In genomic region chr1:156122519-156123355, GRCh38 we compare ENCODE assay signal across 8 cellular contexts. TPM values are rescaled to one million over a fixed set of nuclear protein-coding genes. Genes with fewer than 3 reads are reported as not detected.
DNase-seq lines count a peak whose midpoint lies in the region; ATAC-seq, FAIRE-seq and TF ChIP-seq lines count a peak whose summit lies in the region.

No MANE protein-coding gene starts in this region.

- H3K79me2 ChIP-seq in HCT116 (ENCODE audit: insufficient read depth, low read length) = peaks cover 99% of the 10 kb centered on the region

- WGBS in A549 (ENCODE audit: missing lambda C conversion rate) = under 1% methylated on average over 14 of the region's 14 CpGs
- WGBS in ovary, 3 donors = 3 to 4% (median 3%) methylated on average over 14 of the region's 14 CpGs

- no peak overlapping the region for H2AFZ ChIP-seq in HCT116 (ENCODE audit: low read depth, low read length, poor library complexity, severe bottlenecking)

- FAIRE-seq in A549 (lab: Jason Lieb, UNC) = no peak

- peak overlapping the region; percentile 75 for H3K9ac ChIP-seq in HCT116 (ENCODE audit: low read length)

- RAD21 ChIA-PET in HCT116 (lab: Charles Lee; ENCODE audit: low non-redundant PET in 1 of 2, low total read pairs in 2 of 2, uncharacterized antibody in 2 of 2, unreplicated experiment in 2 of 2) = interaction anchor here in 1 of 2 experiments (0.7 to 1.7 kb wide), 2 partner anchors 19 to 22 kb away, joined by 3 to 4 read pairs; no protein-coding TSS in a partner anchor

- H3K36me3 ChIP-seq in HCT116 (ENCODE audit: control insufficient read depth in 1 of 2, insufficient read depth in 2 of 2, low read length in 2 of 2) (peaks cover 0 to 12% of the 10 kb centered on the region in 2 experiments; a peak in 1 of 4 replicates), ovary (no peaks in the 10 kb centered on the region)

- TF ChIP-seq CTCF in A549 (IDR thresholded peaks at IDR 0.05) = no peak
- TF ChIP-seq CTCF in HCT116 (IDR thresholded peaks at IDR 0.05 in 2 of 3, conservative IDR thresholded peaks at IDR 0.05 in 1 of 3; ENCODE audit: borderline replicate concordance in 1 of 3, insufficient read depth in 1 of 3, low read depth in 2 of 3, low read length in 2 of 3) = no peak
- no peak for TF ChIP-seq CTCF in VCaP (conservative IDR thresholded peaks at IDR 0.05)
- no peak for TF ChIP-seq CTCF in ovary (IDR thresholded peaks at IDR 0.05)

- no peaks in the 10 kb centered on the region for H3K9me2 ChIP-seq in HCT116 (ENCODE audit: insufficient read depth)

- TF ChIP-seq POLR2A in A549 (IDR thresholded peaks at IDR 0.05; ENCODE audit: low read length) (no peak), HCT116 (IDR thresholded peaks at IDR 0.05; ENCODE audit: borderline replicate concordance, extremely low read depth, insufficient read depth, insufficient read length) (no peak), ovary (IDR thresholded peaks at IDR 0.05) (peak; percentile 54)

- H3K27ac ChIP-seq in A549 (peak overlapping the region; percentile 95 to 98), HCT116 (ENCODE audit: low read depth, low read length) (peak overlapping the region; percentile 95), VCaP (peak overlapping the region; percentile 15; the same call in 1 of the 2 replicates), ovary (peak overlapping the region; percentile 95 to 99)

- H3K9me3 ChIP-seq in A549 (no peaks in the 10 kb centered on the region), HCT116 (ENCODE audit: control insufficient read depth in 1 of 2, insufficient read depth in 1 of 2, low read depth in 1 of 2, low read length in 2 of 2) (no peaks in the 10 kb centered on the region), ovary (no peaks in the 10 kb centered on the region)

- intact Hi-C loops in HCT116 (cut with micrococcal nuclease) = no loop called here
- intact Hi-C loops in ovary (cut with DNase I) = no loop called here

- no peak for TF ChIP-seq EP300 in A549 (IDR thresholded peaks at IDR 0.05)
- peak; percentile 11 for TF ChIP-seq EP300 in ovary (IDR thresholded peaks at IDR 0.05)

- TSS peak; percentile 35 for BruUV-seq in HCT116 (replicated peaks; lab: Mats Ljungman, UMichigan)

- H3K4me1 ChIP-seq in A549 = peaks cover 96% of the 10 kb centered on the region
- peaks cover 78 to 100% of the 10 kb centered on the region in 2 experiments for H3K4me1 ChIP-seq in HCT116 (ENCODE audit: control insufficient read depth in 1 of 2, insufficient read depth in 2 of 2, low read length in 2 of 2)
- peaks cover 64% of the 10 kb centered on the region for H3K4me1 ChIP-seq in ovary (ENCODE audit: insufficient read depth)

- peaks cover 4% of the 10 kb centered on the region; the same call in 1 of the 2 replicates for H4K20me1 ChIP-seq in HCT116 (ENCODE audit: insufficient read depth)

- peak; percentile 27 to 35 for ATAC-seq in A549
- peak; percentile 8 for ATAC-seq in HCT116
- ATAC-seq in HG03378 (IDR thresholded peaks at IDR 0.05; ENCODE audit: unreplicated experiment) = no peak

- DNase-seq in A549 (ENCODE audit: low read depth in 1 of 2, low spot score in 1 of 2) (peak in 1 of 2 experiments; percentile 87), HCT116 (ENCODE audit: low read depth, low spot score) (no peak), globus pallidus (ENCODE audit: low spot score) (peak; percentile 69), ovary (peak; percentile 91 to 94 (median 91)), SKM-1 (lab: John Stamatoyannopoulos, UW; ENCODE audit: unreplicated experiment) (no peak)
- DNase-seq in stimulated activated naive CD4-positive, alpha-beta T cell (lab: John Stamatoyannopoulos, UW) = no peak

- peak overlapping the region; percentile 91 for H3K4me2 ChIP-seq in A549
- peak overlapping the region; percentile 90 for H3K4me2 ChIP-seq in HCT116 (ENCODE audit: low read length)

- H3K4me3 ChIP-seq in A549 (peak overlapping the region; percentile 28), HCT116 (replicated peaks in 1 of 2; ENCODE audit: low read depth in 1 of 2, low read length in 2 of 2) (peak overlapping the region; percentile 19 to 52), ovary (peak overlapping the region; percentile 38)

- no peak; a peak in 1 of 5 replicates for TF ChIP-seq RAD21 in A549 (conservative IDR thresholded peaks at IDR 0.05 in 1 of 2, IDR thresholded peaks at IDR 0.05 in 1 of 2)
- no peak for TF ChIP-seq RAD21 in HCT116 (IDR thresholded peaks at IDR 0.05; ENCODE audit: low read depth)

- H3K27me3 ChIP-seq in HCT116 (ENCODE audit: insufficient read depth, low read length) (no peaks in the 10 kb centered on the region), ovary (no peaks in the 10 kb centered on the region)

- CTCF ChIA-PET in A549 (lab: Yijun Ruan, JAX) (interaction anchor here (0.7 to 54.8 kb wide), 6 partner anchors 5 to 98 kb away, joined by 3 to 2239 read pairs (median 159); partner anchors contain the start of genes LMNA and MEX3A), HCT116 (lab: Charles Lee) (interaction anchor here (1.0 to 2.9 kb wide), 9 partner anchors 9 to 32 kb away, joined by 3 to 19 read pairs (median 5); no protein-coding TSS in a partner anchor)

- POLR2A ChIA-PET in A549 (lab: Yijun Ruan, JAX) (interaction anchor here (0.6 to 2.2 kb wide), 6 partner anchors 8 to 90 kb away, joined by 3 to 37 read pairs (median 9); partner anchors contain the start of genes LMNA and PMF1), HCT116 (lab: Charles Lee) (interaction anchor here (1.0 to 6.1 kb wide), 6 partner anchors 9 to 139 kb away, joined by 3 to 56 read pairs (median 10); partner anchors contain the start of gene LMNA)

TF ChIP-seq in A549, 52 proteins besides CTCF, POLR2A, EP300 and RAD21 (continues in another document):
- TF ChIP-seq ZC3H11A (IDR thresholded peaks at IDR 0.05) (no peak), SREBF2 (IDR thresholded peaks at IDR 0.05) (no peak), HES2 (IDR thresholded peaks at IDR 0.05) (no peak), CBX8 (IDR thresholded peaks at IDR 0.05) (no peak), ESRRA (IDR thresholded peaks at IDR 0.05; ENCODE audit: borderline replicate concordance, low read length) (peak; percentile 83), FOSB (CRISPR knock-in tag; IDR thresholded peaks at IDR 0.05) (peak; percentile 64), FOSL2 (IDR thresholded peaks at IDR 0.05) (0 out of 2 replicates have a peak, but pooled peaks have one; percentile 15), FOSL2 (CRISPR knock-in tag; IDR thresholded peaks at IDR 0.05) (peak; percentile 79), TFCP2L1 (CRISPR knock-in tag; IDR thresholded peaks at IDR 0.05) (peak; percentile 73; the same call in 1 of the 2 replicates), JUN (IDR thresholded peaks at IDR 0.05) (peak; percentile 15 to 71; a peak in 3 of 5 replicates), MAFK (IDR thresholded peaks at IDR 0.05; ENCODE audit: partially characterized antibody) (peak; percentile 91)

TF ChIP-seq in HCT116, 20 proteins besides CTCF, POLR2A, EP300 and RAD21:
- peak; percentile 64 for TF ChIP-seq POLR2AphosphoS5 (IDR thresholded peaks at IDR 0.05; ENCODE audit: low read depth, low read length)
- TF ChIP-seq TCF7L2 (IDR thresholded peaks at IDR 0.05; ENCODE audit: borderline replicate concordance, extremely low read depth, insufficient read depth, insufficient read length) = peak; percentile 36
- TF ChIP-seq ZFX (IDR thresholded peaks at IDR 0.05) = no peak
- no peak for TF ChIP-seq SRF (IDR thresholded peaks at IDR 0.05; ENCODE audit: low read depth)
- TF ChIP-seq ZBTB33 (IDR thresholded peaks at IDR 0.05; ENCODE audit: extremely low read depth, insufficient replicate concordance, low read length) = peak; percentile 8
- TF ChIP-seq YY1 (IDR thresholded peaks at IDR 0.05; ENCODE audit: extremely low read depth, insufficient replicate concordance, low read depth, low read length) = peak; percentile 4
TF ChIP-seq in HCT116: peak in this region for 4.

RNA-seq across cellular contexts. Expression of gene LMNA, which starts 8.2 kb away (rescaled TPM):
- polyA plus RNA-seq in A549 (2011; rRNA removed) (155 and 214 TPM in 2 replicates), A549 (2017; fragmentation: RNase III; extraction: RNeasy Plus Mini Kit Qiagen cat#74134 plus additional on column Dnase treatment) (286 to 310 TPM (median 288 TPM) in 3 replicates), ovary (100 to 1,000 TPM in 1 of 2 donors, 10 to 100 TPM in 1; 50.1 to 157 TPM)
- polyA plus RNA-seq in A549 (2012; cell fraction: cytosol; rRNA removed) = 353 and 498 TPM in 2 replicates
- polyA plus RNA-seq in A549 (2012; cell fraction: nucleus; rRNA removed) = 1,197 and 1,289 TPM in 2 replicates
- 151 and 242 TPM in 2 replicates for polyA minus RNA-seq in A549 (2011; rRNA and poly(A)+ RNA removed)
- total RNA-seq in HCT116 (2021; ENCODE audit: unreplicated experiment) (528 TPM), ovary (100 to 1,000 TPM; 197 to 609 (median 377) TPM)
- 440 and 523 TPM in 2 replicates for polyA plus RNA-seq in HCT116 (2012)

RNA-seq across cellular contexts. Expression of gene SEMA4A, which starts 30.6 kb away (rescaled TPM):
- polyA plus RNA-seq in A549 (2011; rRNA removed) (0.27 and 0.37 TPM in 2 replicates), A549 (2017; fragmentation: RNase III; extraction: RNeasy Plus Mini Kit Qiagen cat#74134 plus additional on column Dnase treatment) (0.04 to 0.09 TPM (median 0.07 TPM) in 3 replicates), ovary (1 to 10 TPM; 2.1 to 2.8 TPM)
- polyA plus RNA-seq in A549 (2012; cell fraction: cytosol; rRNA removed) = 0.06 and 0.07 TPM in 2 replicates
- polyA plus RNA-seq in A549 (2012; cell fraction: nucleus; rRNA removed) = 0.49 and 0.66 TPM in 2 replicates
- polyA minus RNA-seq in A549 (2011; rRNA and poly(A)+ RNA removed) = 0.58 and 0.78 TPM in 2 replicates
- total RNA-seq in HCT116 (2021; ENCODE audit: unreplicated experiment) (0.39 TPM), ovary (1 to 10 TPM; 2.7 to 9.0 (median 5.5) TPM)
- polyA plus RNA-seq in HCT116 (2012) = 0.30 and 0.37 TPM in 2 replicates

RNA-seq across cellular contexts. Expression of gene MEX3A, which starts 40.5 kb away (rescaled TPM):
- polyA plus RNA-seq in A549 (2011; rRNA removed) (1.8 and 2.4 TPM in 2 replicates), A549 (2017; fragmentation: RNase III; extraction: RNeasy Plus Mini Kit Qiagen cat#74134 plus additional on column Dnase treatment) (3.3 to 4.9 TPM (median 4.4 TPM) in 3 replicates), ovary (1 to 10 TPM; 5.6 to 6.6 TPM)
- 3.2 and 3.9 TPM in 2 replicates for polyA plus RNA-seq in A549 (2012; cell fraction: cytosol; rRNA removed)
- 2.2 and 3.9 TPM in 2 replicates for polyA plus RNA-seq in A549 (2012; cell fraction: nucleus; rRNA removed)
- polyA minus RNA-seq in A549 (2011; rRNA and poly(A)+ RNA removed) = 2.4 and 2.8 TPM in 2 replicates
- total RNA-seq in HCT116 (2021; ENCODE audit: unreplicated experiment) (6.1 TPM), ovary (10 to 100 TPM in 4 of 7 donors, 1 to 10 TPM in 3; 3.5 to 12.4 (median 10.2) TPM)
- polyA plus RNA-seq in HCT116 (2012) = 4.9 and 5.5 TPM in 2 replicates

Comparison
In these comparisons a context has a peak if more than half of its experiments do, and no peak if none do; other contexts are left out.
1. DNase-seq: peak in globus pallidus (single experiment) and ovary (5 of 5); none in HCT116 (single experiment), stimulated activated naive CD4-positive, alpha-beta T cell (0 of 6) and SKM-1 (single experiment).
2. H3K27ac ChIP-seq: peak in every context shown above with its lines; median percentile 97 in ovary; 96 in A549; 95 in HCT116; 15 in VCaP.
3. Of the 6 proteins assayed by ChIP-seq in both A549 and HCT116: peak only in A549: MAX; only in HCT116: none; in both: none; in neither: 5.
4. Peak in every context shown above with its lines, with median percentiles within 50 percentile points of each other: H3K4me3 ChIP-seq.